In genomic region chr3:47715928-47716327, GRCh38 we compare ENCODE assay signal across 13 cellular contexts.
A peak's percentile ranks its signal among the peaks of the same experiment; 100 is the strongest.
DNase-seq lines count a peak whose midpoint lies in the region; ATAC-seq and TF ChIP-seq lines count a peak whose summit lies in the region.
"Had no signal": no experiment of that assay in that cellular context is flagged by ENCODE, and none has a peak within 500 bp of the region (broad histone marks: within the 10 kb centered on the region; RNA-seq: fewer than 3 reads in every experiment).

No MANE protein-coding gene starts in this region.

- peaks cover 36% of the 10 kb centered on the region for H3K36me3 ChIP-seq in ACC112 (ENCODE audit: insufficient read depth, low read length)
- H3K36me3 ChIP-seq in left lung: peaks cover 0 to 63% of the 10 kb centered on the region in 2 donors

- peak overlapping the region; percentile 76 for H3K27ac Mint-ChIP-seq in activated naive CD8-positive, alpha-beta T cell

- H3K79me2 ChIP-seq in ACC112 (ENCODE audit: control insufficient read depth, insufficient read depth, low read length, unreplicated experiment): peaks cover 10% of the 10 kb centered on the region

- no peaks in the 10 kb centered on the region for H3K27me3 ChIP-seq in ACC112 (ENCODE audit: insufficient read depth, low read length)
- no peaks in the 10 kb centered on the region for H3K27me3 ChIP-seq in left lung
- H3K27me3 ChIP-seq: BLaER1 had no signal

- H3K27me3 Mint-ChIP-seq in activated naive CD8-positive, alpha-beta T cell: no peaks in the 10 kb centered on the region

- H3K4me3 Mint-ChIP-seq in activated naive CD8-positive, alpha-beta T cell: no peak overlapping the region

- H3K4me3 ChIP-seq in ACC112 (ENCODE audit: low read depth, low read length): no peak overlapping the region
- H3K4me3 ChIP-seq in fibroblast of pulmonary artery (replicated peaks; ENCODE audit: low read depth, low read length): no peak overlapping the region
- H3K4me3 ChIP-seq in left lung: no peak overlapping the region
- H3K4me3 ChIP-seq: BLaER1, GM12878, SK-N-MC had no signal

- DNase-seq in H4 (ENCODE audit: low spot score) (peak; percentile 3), fibroblast of pulmonary artery (ENCODE audit: low read depth) (peak; percentile 61), NCI-H774 (lab: John Stamatoyannopoulos, UW) (no peak), left lung (no peak)
- DNase-seq: Kasumi-1; stimulated activated naive CD4-positive, alpha-beta T cell treated with Interleukin-2 at 50 U/mL for 16 hours had no signal

- TF ChIP-seq CTCF in fibroblast of pulmonary artery (IDR thresholded peaks at IDR 0.05; ENCODE audit: low read length, missing control alignments): no peak
- TF ChIP-seq CTCF in left lung (IDR thresholded peaks at IDR 0.05): no peak

- H3K4me1 ChIP-seq in ACC112 (ENCODE audit: control insufficient read depth, insufficient read depth, low read length, unreplicated experiment) (peaks cover 19% of the 10 kb centered on the region), left lung (no peaks in the 10 kb centered on the region)
- H3K4me1 ChIP-seq: BLaER1 had no signal

- peaks cover 8% of the 10 kb centered on the region for H3K4me1 Mint-ChIP-seq in activated naive CD8-positive, alpha-beta T cell (ENCODE audit: low read depth)

- H2AFZ ChIP-seq in ACC112 (ENCODE audit: low read length, unreplicated experiment): no peak overlapping the region

- H3K9me3 Mint-ChIP-seq in activated naive CD8-positive, alpha-beta T cell (ENCODE audit: low read depth): no peaks in the 10 kb centered on the region

- H3K36me3 Mint-ChIP-seq in activated naive CD8-positive, alpha-beta T cell: peaks cover 9% of the 10 kb centered on the region

- H3K27ac ChIP-seq in ACC112 (ENCODE audit: low read depth, low read length): peak overlapping the region; percentile 74
- no peak overlapping the region for H3K27ac ChIP-seq in left lung
- H3K27ac ChIP-seq: BLaER1 had no signal

- no peaks in the 10 kb centered on the region for H3K9me3 ChIP-seq in left lung
- H3K9me3 ChIP-seq: BLaER1 had no signal

- intact Hi-C loops in left lung (cut with DNase I): no loop called here

- ATAC-seq in HG03432 (IDR thresholded peaks at IDR 0.05; ENCODE audit: unreplicated experiment) (no peak), GM18870 (IDR thresholded peaks at IDR 0.05; ENCODE audit: unreplicated experiment) (no peak), left lung (no peak)
- ATAC-seq: GM12878 had no signal

Comparison
In these comparisons a context has a peak if more than half of its experiments do, and no peak if none do; other contexts are left out.
1. DNase-seq: peak in H4 (single experiment) and fibroblast of pulmonary artery (single experiment); none in NCI-H774 (single experiment) and left lung (0 of 2).